Comparison of ENCODE assay signal across 19 cellular contexts in the genomic region with DNA sequence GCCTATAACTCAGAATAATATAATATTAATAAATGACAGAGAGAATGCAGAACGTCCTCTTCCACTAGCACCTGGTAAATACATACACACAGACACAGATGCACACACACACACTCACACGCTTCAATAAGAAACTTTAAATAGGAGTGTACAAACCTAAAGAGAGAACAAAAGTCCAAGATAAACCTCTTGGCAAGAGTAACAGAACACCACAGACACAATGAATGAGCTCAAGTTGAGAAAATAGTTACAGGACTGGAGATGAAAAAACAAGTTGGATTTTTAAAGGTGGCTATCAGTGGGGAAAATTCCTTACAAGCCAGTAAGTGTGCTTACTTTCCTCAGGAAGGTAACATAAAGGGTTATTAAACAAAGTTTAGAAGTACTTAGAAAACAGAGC.
"Had no signal": no experiment of that assay in that cellular context is flagged by ENCODE, and none has a peak within 500 bp of the region (broad histone marks: within the 10 kb centered on the region; RNA-seq: fewer than 3 reads in every experiment).

No MANE protein-coding gene starts in this region.

- H3K9me3 ChIP-seq: colonic mucosa, gastrocnemius medialis, psoas muscle, sigmoid colon, thyroid gland had no signal

- H3K4me1 Mint-ChIP-seq: endodermal cell had no signal

- H3K4me3 ChIP-seq: colonic mucosa, gastrocnemius medialis, psoas muscle, sigmoid colon, skin epidermis, suprapubic skin, thyroid gland had no signal

- H3K4me1 ChIP-seq: colonic mucosa had no signal

- H3K27ac ChIP-seq: colonic mucosa, gastrocnemius medialis, neutrophil, psoas muscle, skin epidermis, suprapubic skin had no signal

- DNase-seq: colonic mucosa; dermis blood vessel endothelial cell; endodermal cell; gastrocnemius medialis; immature natural killer cell; kidney; left cardiac atrium; mammary epithelial cell; naive thymus-derived CD4-positive, alpha-beta T cell; psoas muscle; retina; sigmoid colon; stimulated activated CD4-positive, alpha-beta T cell treated with anti-CD3 and anti-CD28 coated beads, Interleukin-12 subunit alpha, Interleukin-12 subunit beta, amount 100 ng/mL, for 4 hours; stimulated activated naive CD4-positive, alpha-beta T cell treated with Interleukin-2 at 50 U/mL for 16 hours; thyroid gland had no signal

- H3K27me3 ChIP-seq: colonic mucosa, gastrocnemius medialis, neutrophil, sigmoid colon, suprapubic skin, thyroid gland had no signal

- H3K36me3 ChIP-seq: colonic mucosa, gastrocnemius medialis, neutrophil, sigmoid colon, suprapubic skin, thyroid gland had no signal

- H3K27ac Mint-ChIP-seq: endodermal cell; naive thymus-derived CD4-positive, alpha-beta T cell; type B pancreatic cell had no signal

- H3K4me3 Mint-ChIP-seq: endodermal cell; immature natural killer cell; naive thymus-derived CD4-positive, alpha-beta T cell; type B pancreatic cell had no signal

- ATAC-seq: gastrocnemius medialis; naive thymus-derived CD4-positive, alpha-beta T cell had no signal

- H3K27me3 Mint-ChIP-seq: type B pancreatic cell had no signal

- H3K36me3 Mint-ChIP-seq: type B pancreatic cell had no signal
